Comparison of ENCODE assay signal across 8 cellular contexts in genomic region chr5:141558150-141558549, GRCh38.
DNase-seq lines count a peak whose midpoint lies in the region; ATAC-seq and TF ChIP-seq lines count a peak whose summit lies in the region.

No MANE protein-coding gene starts in this region.

- peaks cover 32% of the 10 kb centered on the region for H3K79me2 ChIP-seq in HCT116 (ENCODE audit: insufficient read depth, low read length)

- H3K27ac ChIP-seq in HCT116 (ENCODE audit: low read depth, low read length) (peak overlapping the region; percentile 1; the same call in 1 of the 2 replicates), VCaP (peak overlapping the region; percentile 96), subcutaneous abdominal adipose tissue (ENCODE audit: low read depth, low read length) (peak overlapping the region; percentile 80)

- intact Hi-C loops in HCT116 (cut with micrococcal nuclease) (loop anchor here (1.0 to 2.0 kb wide), 2 partner anchors 335 to 365 kb away; partner anchors contain the start of genes PCDHB10 and PCDHB14), left ventricle myocardium superior (cut with micrococcal nuclease) (loop anchor here (5.0 kb wide), 1 partner anchor 36 kb away; no protein-coding TSS in a partner anchor), lower leg skin (cut with DNase I; ENCODE audit: low total_unique reads) (loop anchor here (10.0 kb wide), 1 partner anchor 143 kb away; the partner anchor contains the start of genes PCDHGA10 and PCDHGB7)

- no peak for TF ChIP-seq RAD21 in HCT116 (IDR thresholded peaks at IDR 0.05; ENCODE audit: low read depth)

- H2AFZ ChIP-seq in HCT116 (ENCODE audit: low read depth, low read length, poor library complexity, severe bottlenecking) = no peak overlapping the region

- no TSS peak for BruUV-seq in HCT116 (replicated peaks; lab: Mats Ljungman, UMichigan)

- CTCF ChIA-PET in HCT116 (lab: Charles Lee) = interaction anchor here (0.7 to 4.6 kb wide), 15 partner anchors 9 to 371 kb away, joined by 3 to 69 read pairs (median 5); partner anchors contain the start of genes PCDHB14, PCDHB9, PCDHGA10 and PCDHGA11
- CTCF ChIA-PET in GM10248 (lab: Yijun Ruan, JAX) = interaction anchor here (0.6 to 8.3 kb wide), 55 partner anchors 9 to 335 kb away, joined by 3 to 143 read pairs (median 6); partner anchors contain the start of genes DIAPH1, PCDHB14, PCDHGA1 and PCDHGA10

- DNase-seq in HCT116 (ENCODE audit: low read depth, low spot score) (no peak), left ventricle myocardium superior (no peak), GM10248 (ENCODE audit: extremely low spot score) (no peak), lower leg skin (ENCODE audit: low spot score in 2 of 2) (no peak), kidney tubule cell (ENCODE audit: low spot score) (no peak)
- DNase-seq in activated CD4-positive, alpha-beta T cell treated with anti-CD3 and anti-CD28 coated beads, Interleukin-2, amount 50 U/mL, for 4 hours = no peak

- H3K36me3 ChIP-seq in HCT116 (ENCODE audit: control insufficient read depth in 1 of 2, insufficient read depth in 2 of 2, low read length in 2 of 2) = peaks cover 6 to 23% of the 10 kb centered on the region in 2 experiments; a peak in 3 of 4 replicates
- no peaks in the 10 kb centered on the region for H3K36me3 ChIP-seq in subcutaneous abdominal adipose tissue (ENCODE audit: control insufficient read depth in 5 of 5, insufficient read depth in 5 of 5, low read length in 5 of 5)

- H3K27me3 ChIP-seq in HCT116 (ENCODE audit: insufficient read depth, low read length) (no peaks in the 10 kb centered on the region), subcutaneous abdominal adipose tissue (ENCODE audit: control insufficient read depth in 5 of 5, insufficient read depth in 4 of 5, low read length in 5 of 5) (no peaks in the 10 kb centered on the region)

- H3K9me2 ChIP-seq in HCT116 (ENCODE audit: insufficient read depth) = no peaks in the 10 kb centered on the region

- TF ChIP-seq POLR2A in HCT116 (IDR thresholded peaks at IDR 0.05; ENCODE audit: borderline replicate concordance, extremely low read depth, insufficient read depth, insufficient read length) (no peak), lower leg skin (IDR thresholded peaks at IDR 0.05) (no peak)

- no peak for TF ChIP-seq CTCF in HCT116 (IDR thresholded peaks at IDR 0.05 in 2 of 3, conservative IDR thresholded peaks at IDR 0.05 in 1 of 3; ENCODE audit: borderline replicate concordance in 1 of 3, insufficient read depth in 1 of 3, low read depth in 2 of 3, low read length in 2 of 3)
- TF ChIP-seq CTCF in VCaP (conservative IDR thresholded peaks at IDR 0.05) = peak; percentile 50
- no peak for TF ChIP-seq CTCF in GM10248 (IDR thresholded peaks at IDR 0.05; ENCODE audit: control extremely low read depth, extremely low read depth, low read depth, missing control alignments)
- no peak for TF ChIP-seq CTCF in lower leg skin (IDR thresholded peaks at IDR 0.05)

- peaks cover 0 to 21% of the 10 kb centered on the region in 2 experiments; a peak in 2 of 4 replicates for H3K4me1 ChIP-seq in HCT116 (ENCODE audit: control insufficient read depth in 1 of 2, insufficient read depth in 2 of 2, low read length in 2 of 2)
- peaks cover 5 to 32% (median 17%) of the 10 kb centered on the region in 5 donors for H3K4me1 ChIP-seq in subcutaneous abdominal adipose tissue (ENCODE audit: control insufficient read depth in 5 of 5, insufficient read depth in 5 of 5, low read length in 5 of 5)

- H4K20me1 ChIP-seq in HCT116 (ENCODE audit: insufficient read depth) = no peaks in the 10 kb centered on the region

- 39 to 49% methylated on average over 6 of the region's 6 CpGs for WGBS in lower leg skin, 2 donors

- H3K9me3 ChIP-seq in HCT116 (ENCODE audit: control insufficient read depth in 1 of 2, insufficient read depth in 1 of 2, low read depth in 1 of 2, low read length in 2 of 2) = no peaks in the 10 kb centered on the region
- no peaks in the 10 kb centered on the region for H3K9me3 ChIP-seq in subcutaneous abdominal adipose tissue (ENCODE audit: control insufficient read depth in 5 of 5, low read length in 5 of 5)

- H3K9ac ChIP-seq in HCT116 (ENCODE audit: low read length) = no peak overlapping the region
- H3K9ac ChIP-seq in subcutaneous abdominal adipose tissue (ENCODE audit: low read length in 5 of 5) = peak overlapping the region in 3 of 5 donors; percentile 4 to 54 (median 21)

- RAD21 ChIA-PET in HCT116 (lab: Charles Lee; ENCODE audit: low non-redundant PET in 1 of 2, low total read pairs in 2 of 2, uncharacterized antibody in 2 of 2, unreplicated experiment in 2 of 2) = interaction anchor here (1.2 to 1.4 kb wide), 2 partner anchors 145 kb away, joined by 7 read pairs; partner anchors contain the start of gene PCDHGA10 (in 2 of the 2)

- 0 out of 2 replicates have a peak, but pooled peaks have one; percentile 3 for ATAC-seq in HCT116
- peak; percentile 4 for ATAC-seq in left ventricle myocardium superior

- POLR2A ChIA-PET in HCT116 (lab: Charles Lee) = interaction anchor here (1.5 to 1.6 kb wide), 2 partner anchors 145 to 238 kb away, joined by 4 to 6 read pairs; partner anchors contain the start of genes PCDHGA10 and TAF7
- POLR2A ChIA-PET in GM10248 (lab: Yijun Ruan, JAX) = no interaction called here

- peak overlapping the region; percentile 57 for H3K4me2 ChIP-seq in HCT116 (ENCODE audit: low read length)

- H3K4me3 ChIP-seq in HCT116 (replicated peaks in 1 of 2; ENCODE audit: low read depth in 1 of 2, low read length in 2 of 2) = no peak overlapping the region
- H3K4me3 ChIP-seq in subcutaneous abdominal adipose tissue (ENCODE audit: low read depth in 1 of 5, low read length in 5 of 5) = peak overlapping the region; percentile 3 to 84 (median 60)
- no peak overlapping the region for H3K4me3 ChIP-seq in lower leg skin (ENCODE audit: low read depth, poor library complexity, severe bottlenecking)

TF ChIP-seq in HCT116, 20 proteins besides CTCF, POLR2A, EP300 and RAD21:
- TF ChIP-seq ZBTB33 (IDR thresholded peaks at IDR 0.05; ENCODE audit: extremely low read depth, insufficient replicate concordance, low read length) = no peak
- TF ChIP-seq SIN3A (IDR thresholded peaks at IDR 0.05; ENCODE audit: low read depth) = 0 out of 2 replicates have a peak, but pooled peaks have one; percentile 39
TF ChIP-seq in HCT116: peak in this region for 1.

Comparison
In these comparisons a context has a peak if more than half of its experiments do, and no peak if none do; other contexts are left out.
1. H3K27ac ChIP-seq: peak in every context shown above with its lines; median percentile 96 in VCaP; 80 in subcutaneous abdominal adipose tissue; 1 in HCT116.
2. H3K4me3 ChIP-seq: peak in subcutaneous abdominal adipose tissue (5 of 5); none in HCT116 (0 of 2) and lower leg skin (single experiment).